In the genomic region with DNA sequence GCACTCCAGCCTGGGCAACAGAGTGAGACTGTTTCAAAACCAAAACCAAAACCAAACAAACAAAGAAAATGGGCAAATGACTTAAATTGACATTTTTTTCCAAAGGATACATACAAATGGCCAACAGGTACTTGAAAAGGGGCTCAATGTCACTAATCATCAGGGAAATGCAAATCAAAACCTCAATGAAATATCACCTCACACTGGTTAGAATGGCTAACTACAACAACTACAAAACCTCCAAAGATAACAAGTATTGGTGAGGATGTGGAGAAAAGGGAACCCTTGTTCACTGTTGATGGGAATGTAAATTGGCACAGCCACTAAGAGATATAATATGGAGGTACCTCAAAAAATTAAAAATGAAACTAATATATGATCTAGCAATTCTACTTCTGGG, we compare ENCODE assay signal across 14 cellular contexts.
A peak's percentile ranks its signal among the peaks of the same experiment; 100 is the strongest.
DNase-seq lines count a peak whose midpoint lies in the region; ATAC-seq and TF ChIP-seq lines count a peak whose summit lies in the region.
"Had no signal": no experiment of that assay in that cellular context is flagged by ENCODE, and none has a peak within 500 bp of the region (broad histone marks: within the 10 kb centered on the region; RNA-seq: fewer than 3 reads in every experiment).

No MANE protein-coding gene starts in this region.

- POLR2A ChIA-PET in A673 (lab: Charles Lee; ENCODE audit: low non-redundant PET): no interaction called here

- H2AFZ ChIP-seq in GM23338: no peak overlapping the region

- no TSS peak for BruUV-seq in A673 (replicated peaks; lab: Mats Ljungman, UMichigan)

- peaks cover 2% of the 10 kb centered on the region for H3K27me3 Mint-ChIP-seq in GM23338 (ENCODE audit: insufficient read depth, low read depth, poor library complexity)

- H3K4me1 Mint-ChIP-seq in GM23338: peaks cover 1% of the 10 kb centered on the region; the same call in 2 of the 3 replicates

- ATAC-seq in GM23338: peak; percentile 43; the same call in 1 of the 3 replicates
- no peak for ATAC-seq in foreskin keratinocyte
- no peak for ATAC-seq in aorta (ENCODE audit: low FRiP score)
- no peak for ATAC-seq in GM18519 (IDR thresholded peaks at IDR 0.05; ENCODE audit: low FRiP score, unreplicated experiment)

- no peak overlapping the region for H3K4me2 ChIP-seq in GM23338
- H3K4me2 ChIP-seq: BLaER1 had no signal

- H3K4me3 ChIP-seq in A673 (ENCODE audit: low read depth, low read length, poor library complexity, severe bottlenecking) (no peak overlapping the region), GM23338 (no peak overlapping the region), aorta (ENCODE audit: low read length in 2 of 2) (no peak overlapping the region)
- H3K4me3 ChIP-seq: BLaER1 had no signal

- no peak overlapping the region for H3K4me3 Mint-ChIP-seq in GM23338
- H3K4me3 Mint-ChIP-seq: activated naive CD4-positive, alpha-beta T cell treated with anti-CD3 and anti-CD28 coated beads for 36 hours had no signal

- H3K9me3 Mint-ChIP-seq in GM23338: peaks cover under 1% of the 10 kb centered on the region; the same call in 2 of the 3 replicates
- H3K9me3 Mint-ChIP-seq: activated naive CD4-positive, alpha-beta T cell treated with anti-CD3 and anti-CD28 coated beads for 36 hours had no signal

- H3K36me3 Mint-ChIP-seq in GM23338 (ENCODE audit: low read depth): peaks cover 2% of the 10 kb centered on the region; the same call in 2 of the 3 replicates

- H3K79me2 ChIP-seq in GM23338 (replicated peaks; ENCODE audit: insufficient read depth): no peaks in the 10 kb centered on the region

- H3K36me3 ChIP-seq in A673 (ENCODE audit: insufficient read depth, low read length, poor library complexity, severe bottlenecking) (no peaks in the 10 kb centered on the region), GM23338 (ENCODE audit: insufficient read depth) (no peaks in the 10 kb centered on the region), aorta (ENCODE audit: control insufficient read depth in 1 of 2, insufficient read depth in 2 of 2, low read length in 1 of 2) (no peaks in the 10 kb centered on the region)
- H3K36me3 ChIP-seq: BLaER1 had no signal

- H3K4me1 ChIP-seq in A673 (ENCODE audit: insufficient read depth, low read length, poor library complexity, severe bottlenecking) (no peaks in the 10 kb centered on the region), GM23338 (ENCODE audit: insufficient read depth) (no peaks in the 10 kb centered on the region), foreskin keratinocyte (no peaks in the 10 kb centered on the region), aorta (ENCODE audit: control insufficient read depth in 1 of 2, insufficient read depth in 2 of 2, low read length in 2 of 2) (no peaks in the 10 kb centered on the region)

- H3K9me2 ChIP-seq in GM23338 (ENCODE audit: insufficient read depth): 0 out of 2 replicates have a peak, but pooled peaks cover 4% of the 10 kb centered on the region

- H3K9me3 ChIP-seq in A673 (ENCODE audit: low read depth, low read length, poor library complexity, severe bottlenecking) (no peaks in the 10 kb centered on the region), aorta (ENCODE audit: control insufficient read depth, low read length) (no peaks in the 10 kb centered on the region)
- H3K9me3 ChIP-seq: BLaER1 had no signal

- DNase-seq in A673 (ENCODE audit: low spot score) (peak; percentile 21), GM23338 (ENCODE audit: low spot score) (peak; percentile 49), RKO (ENCODE audit: low spot score) (peak; percentile 9), foreskin keratinocyte (no peak), aorta (no peak), NCI-H510A (lab: John Stamatoyannopoulos, UW) (no peak), activated gamma-delta T cell (lab: John Stamatoyannopoulos, UW) (no peak)
- DNase-seq: activated CD4-positive, alpha-beta T cell treated with anti-CD3 and anti-CD28 coated beads, Interleukin-2, amount 50 U/mL, for 48 hours; activated naive CD4-positive, alpha-beta T cell treated with anti-CD3 and anti-CD28 coated beads for 36 hours; hypothalamus; midbrain; retina had no signal

- CTCF ChIA-PET in A673 (lab: Charles Lee): no interaction called here

- no peak overlapping the region for H3K27ac Mint-ChIP-seq in GM23338
- H3K27ac Mint-ChIP-seq: activated naive CD4-positive, alpha-beta T cell treated with anti-CD3 and anti-CD28 coated beads for 36 hours had no signal

- no peak overlapping the region for H3K27ac ChIP-seq in A673 (ENCODE audit: low read depth, low read length, poor library complexity, severe bottlenecking)
- H3K27ac ChIP-seq in GM23338 (ENCODE audit: low read depth): no peak overlapping the region
- no peak overlapping the region for H3K27ac ChIP-seq in foreskin keratinocyte
- no peak overlapping the region for H3K27ac ChIP-seq in aorta (ENCODE audit: low read depth in 1 of 2, low read length in 2 of 2)
- H3K27ac ChIP-seq: BLaER1 had no signal

- H3K27me3 ChIP-seq in A673 (replicated peaks; ENCODE audit: insufficient read depth, low read depth, low read length, poor library complexity) (no peaks in the 10 kb centered on the region), GM23338 (ENCODE audit: insufficient read depth) (no peaks in the 10 kb centered on the region), foreskin keratinocyte (no peaks in the 10 kb centered on the region), aorta (ENCODE audit: control insufficient read depth in 1 of 2, insufficient read depth in 2 of 2, low read length in 1 of 2) (no peaks in the 10 kb centered on the region)
- H3K27me3 ChIP-seq: BLaER1 had no signal

- intact Hi-C loops in A673 (cut with micrococcal nuclease; ENCODE audit: unreplicated experiment): loop anchor here (5.0 kb wide), 1 partner anchor 210 kb away; no protein-coding TSS in a partner anchor
- intact Hi-C loops in aorta (cut with DNase I): loop anchor here (2.0 to 5.0 kb wide), 2 partner anchors 209 to 210 kb away; no protein-coding TSS in a partner anchor

- no peaks in the 10 kb centered on the region for H3F3A ChIP-seq in GM23338 (replicated peaks; ENCODE audit: low read depth)

- peak; percentile 61 for TF ChIP-seq CTCF in A673 (conservative IDR thresholded peaks at IDR 0.05; ENCODE audit: low read depth, low read length)
- peak; percentile 63 to 68 for TF ChIP-seq CTCF in GM23338 (conservative IDR thresholded peaks at IDR 0.05; ENCODE audit: low read depth in 2 of 2)
- peak; percentile 55 for TF ChIP-seq CTCF in foreskin keratinocyte (conservative IDR thresholded peaks at IDR 0.05)

- H4K20me1 ChIP-seq in GM23338 (replicated peaks; ENCODE audit: insufficient read depth): no peaks in the 10 kb centered on the region
- H4K20me1 ChIP-seq: BLaER1 had no signal

TF ChIP-seq in GM23338, 12 proteins besides CTCF, POLR2A, EP300 and RAD21:
- TF ChIP-seq NANOG (IDR thresholded peaks at IDR 0.05; ENCODE audit: borderline replicate concordance) (no peak), JUNB (IDR thresholded peaks at IDR 0.05; ENCODE audit: unreplicated experiment) (no peak), STAT1 (IDR thresholded peaks at IDR 0.05; ENCODE audit: unreplicated experiment) (no peak)
- TF ChIP-seq, protein P1, sequence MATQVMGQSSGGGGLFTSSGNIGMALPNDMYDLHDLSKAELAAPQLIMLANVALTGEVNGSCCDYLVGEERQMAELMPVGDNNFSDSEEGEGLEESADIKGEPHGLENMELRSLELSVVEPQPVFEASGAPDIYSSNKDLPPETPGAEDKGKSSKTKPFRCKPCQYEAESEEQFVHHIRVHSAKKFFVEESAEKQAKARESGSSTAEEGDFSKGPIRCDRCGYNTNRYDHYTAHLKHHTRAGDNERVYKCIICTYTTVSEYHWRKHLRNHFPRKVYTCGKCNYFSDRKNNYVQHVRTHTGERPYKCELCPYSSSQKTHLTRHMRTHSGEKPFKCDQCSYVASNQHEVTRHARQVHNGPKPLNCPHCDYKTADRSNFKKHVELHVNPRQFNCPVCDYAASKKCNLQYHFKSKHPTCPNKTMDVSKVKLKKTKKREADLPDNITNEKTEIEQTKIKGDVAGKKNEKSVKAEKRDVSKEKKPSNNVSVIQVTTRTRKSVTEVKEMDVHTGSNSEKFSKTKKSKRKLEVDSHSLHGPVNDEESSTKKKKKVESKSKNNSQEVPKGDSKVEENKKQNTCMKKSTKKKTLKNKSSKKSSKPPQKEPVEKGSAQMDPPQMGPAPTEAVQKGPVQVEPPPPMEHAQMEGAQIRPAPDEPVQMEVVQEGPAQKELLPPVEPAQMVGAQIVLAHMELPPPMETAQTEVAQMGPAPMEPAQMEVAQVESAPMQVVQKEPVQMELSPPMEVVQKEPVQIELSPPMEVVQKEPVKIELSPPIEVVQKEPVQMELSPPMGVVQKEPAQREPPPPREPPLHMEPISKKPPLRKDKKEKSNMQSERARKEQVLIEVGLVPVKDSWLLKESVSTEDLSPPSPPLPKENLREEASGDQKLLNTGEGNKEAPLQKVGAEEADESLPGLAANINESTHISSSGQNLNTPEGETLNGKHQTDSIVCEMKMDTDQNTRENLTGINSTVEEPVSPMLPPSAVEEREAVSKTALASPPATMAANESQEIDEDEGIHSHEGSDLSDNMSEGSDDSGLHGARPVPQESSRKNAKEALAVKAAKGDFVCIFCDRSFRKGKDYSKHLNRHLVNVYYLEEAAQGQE (IDR thresholded peaks at IDR 0.05; ENCODE audit: unreplicated experiment): no peak

Comparison
In these comparisons a context has a peak if more than half of its experiments do, and no peak if none do; other contexts are left out.
1. DNase-seq: peak in A673 (single experiment), GM23338 (single experiment) and RKO (single experiment); none in foreskin keratinocyte (0 of 2), aorta (0 of 2), NCI-H510A (single experiment) and activated gamma-delta T cell (single experiment).
2. Peak in every context shown above with its lines, with median percentiles within 50 percentile points of each other: CTCF ChIP-seq.